2 cellular contexts compared by ENCODE assay signal in the genomic region with DNA sequence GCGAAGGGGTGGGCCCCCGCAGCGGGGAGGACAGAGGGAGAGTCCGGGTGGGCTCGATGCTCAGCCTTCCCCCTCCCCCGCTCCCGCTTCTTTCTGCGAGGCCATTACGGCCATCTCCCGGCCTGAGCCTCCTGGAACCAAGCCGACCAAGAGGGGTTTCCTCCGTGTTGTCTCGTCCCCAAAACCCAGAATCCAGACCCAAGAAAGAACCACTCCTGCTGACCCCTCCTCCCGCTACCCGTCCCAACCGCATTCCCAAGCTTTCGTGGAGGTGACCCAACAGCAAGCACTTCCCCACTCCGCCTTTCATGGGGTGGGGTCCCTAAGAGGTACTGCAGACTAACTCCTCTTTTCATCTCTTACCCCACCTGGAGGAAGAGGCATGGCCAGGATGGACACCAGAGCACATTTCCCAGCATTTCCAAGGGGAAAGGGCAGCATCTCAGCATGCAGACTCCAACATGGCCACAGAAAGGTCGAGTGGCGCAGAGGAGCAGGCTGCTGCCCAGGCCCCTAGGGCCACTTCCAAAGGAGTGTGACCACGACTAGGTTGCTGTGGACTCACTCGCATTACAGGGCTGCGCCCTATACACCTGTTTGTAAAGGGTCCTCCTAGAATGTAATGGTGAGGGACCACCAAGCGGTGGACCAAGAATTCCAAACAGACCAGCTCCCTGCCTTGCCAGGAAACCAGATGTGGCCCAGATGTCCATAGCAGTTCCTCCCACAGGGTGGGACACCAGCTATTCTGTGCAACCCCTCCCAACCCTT.
TF ChIP-seq lines count a peak whose summit lies in the region.

No MANE protein-coding gene starts in this region.

TF ChIP-seq in PFSK-1, 5 proteins besides CTCF, POLR2A, EP300 and RAD21:
- TF ChIP-seq TAF1 (IDR thresholded peaks at IDR 0.05; ENCODE audit: borderline replicate concordance, insufficient read depth, low read length) (no peak), POLR2AphosphoS5 (IDR thresholded peaks at IDR 0.05; ENCODE audit: low read depth, low read length) (0 out of 2 replicates have a peak, but pooled peaks have one; percentile 49), FOXP2 (optimal IDR thresholded peaks at IDR 0.05; ENCODE audit: borderline replicate concordance, extremely low read depth, extremely low read length, insufficient read depth) (no peak), SIN3A (IDR thresholded peaks at IDR 0.05; ENCODE audit: borderline replicate concordance, insufficient read depth, low read length) (no peak)
- TF ChIP-seq, protein P1, sequence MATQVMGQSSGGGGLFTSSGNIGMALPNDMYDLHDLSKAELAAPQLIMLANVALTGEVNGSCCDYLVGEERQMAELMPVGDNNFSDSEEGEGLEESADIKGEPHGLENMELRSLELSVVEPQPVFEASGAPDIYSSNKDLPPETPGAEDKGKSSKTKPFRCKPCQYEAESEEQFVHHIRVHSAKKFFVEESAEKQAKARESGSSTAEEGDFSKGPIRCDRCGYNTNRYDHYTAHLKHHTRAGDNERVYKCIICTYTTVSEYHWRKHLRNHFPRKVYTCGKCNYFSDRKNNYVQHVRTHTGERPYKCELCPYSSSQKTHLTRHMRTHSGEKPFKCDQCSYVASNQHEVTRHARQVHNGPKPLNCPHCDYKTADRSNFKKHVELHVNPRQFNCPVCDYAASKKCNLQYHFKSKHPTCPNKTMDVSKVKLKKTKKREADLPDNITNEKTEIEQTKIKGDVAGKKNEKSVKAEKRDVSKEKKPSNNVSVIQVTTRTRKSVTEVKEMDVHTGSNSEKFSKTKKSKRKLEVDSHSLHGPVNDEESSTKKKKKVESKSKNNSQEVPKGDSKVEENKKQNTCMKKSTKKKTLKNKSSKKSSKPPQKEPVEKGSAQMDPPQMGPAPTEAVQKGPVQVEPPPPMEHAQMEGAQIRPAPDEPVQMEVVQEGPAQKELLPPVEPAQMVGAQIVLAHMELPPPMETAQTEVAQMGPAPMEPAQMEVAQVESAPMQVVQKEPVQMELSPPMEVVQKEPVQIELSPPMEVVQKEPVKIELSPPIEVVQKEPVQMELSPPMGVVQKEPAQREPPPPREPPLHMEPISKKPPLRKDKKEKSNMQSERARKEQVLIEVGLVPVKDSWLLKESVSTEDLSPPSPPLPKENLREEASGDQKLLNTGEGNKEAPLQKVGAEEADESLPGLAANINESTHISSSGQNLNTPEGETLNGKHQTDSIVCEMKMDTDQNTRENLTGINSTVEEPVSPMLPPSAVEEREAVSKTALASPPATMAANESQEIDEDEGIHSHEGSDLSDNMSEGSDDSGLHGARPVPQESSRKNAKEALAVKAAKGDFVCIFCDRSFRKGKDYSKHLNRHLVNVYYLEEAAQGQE (IDR thresholded peaks at IDR 0.05; ENCODE audit: insufficient read depth in 1 of 2, low read depth in 2 of 2, low read length in 2 of 2) = no peak

TF ChIP-seq in H1, 55 proteins besides CTCF, POLR2A, EP300 and RAD21:
- TF ChIP-seq EGR1 (IDR thresholded peaks at IDR 0.05; ENCODE audit: borderline replicate concordance, low read depth, low read length) = no peak
- peak; percentile 43; the same call in 1 of the 2 replicates for TF ChIP-seq YY1 (IDR thresholded peaks at IDR 0.05; ENCODE audit: low read depth, low read length)
- TF ChIP-seq, protein P2, sequence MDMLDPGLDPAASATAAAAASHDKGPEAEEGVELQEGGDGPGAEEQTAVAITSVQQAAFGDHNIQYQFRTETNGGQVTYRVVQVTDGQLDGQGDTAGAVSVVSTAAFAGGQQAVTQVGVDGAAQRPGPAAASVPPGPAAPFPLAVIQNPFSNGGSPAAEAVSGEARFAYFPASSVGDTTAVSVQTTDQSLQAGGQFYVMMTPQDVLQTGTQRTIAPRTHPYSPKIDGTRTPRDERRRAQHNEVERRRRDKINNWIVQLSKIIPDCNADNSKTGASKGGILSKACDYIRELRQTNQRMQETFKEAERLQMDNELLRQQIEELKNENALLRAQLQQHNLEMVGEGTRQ (IDR thresholded peaks at IDR 0.05; ENCODE audit: low read length) = no peak
- 0 out of 2 replicates have a peak, but pooled peaks have one; percentile 5 for TF ChIP-seq TEAD4 (IDR thresholded peaks at IDR 0.05; ENCODE audit: low read depth, low read length)
- peak; percentile 30 for TF ChIP-seq ASH2L (IDR thresholded peaks at IDR 0.05; ENCODE audit: low read length)
- TF ChIP-seq CREB1 (IDR thresholded peaks at IDR 0.05) = no peak
- no peak for TF ChIP-seq EZH2 (IDR thresholded peaks at IDR 0.05; ENCODE audit: low read depth, low read length, severe bottlenecking)
- TF ChIP-seq RNF2 (IDR thresholded peaks at IDR 0.05; ENCODE audit: borderline replicate concordance, low read depth, low read length, missing control alignments, poor library complexity, severe bottlenecking) = no peak
- peak; percentile 64; the same call in 1 of the 2 replicates for TF ChIP-seq RBBP5 (IDR thresholded peaks at IDR 0.05; ENCODE audit: borderline replicate concordance, low read depth, low read length)
- TF ChIP-seq NRF1 (IDR thresholded peaks at IDR 0.05; ENCODE audit: low read depth, low read length) = no peak
- no peak for TF ChIP-seq TAF7 (optimal IDR thresholded peaks at IDR 0.05; ENCODE audit: borderline replicate concordance, low read depth, low read length)
